ENCODE assay signal across 27 cellular contexts in the genomic region with DNA sequence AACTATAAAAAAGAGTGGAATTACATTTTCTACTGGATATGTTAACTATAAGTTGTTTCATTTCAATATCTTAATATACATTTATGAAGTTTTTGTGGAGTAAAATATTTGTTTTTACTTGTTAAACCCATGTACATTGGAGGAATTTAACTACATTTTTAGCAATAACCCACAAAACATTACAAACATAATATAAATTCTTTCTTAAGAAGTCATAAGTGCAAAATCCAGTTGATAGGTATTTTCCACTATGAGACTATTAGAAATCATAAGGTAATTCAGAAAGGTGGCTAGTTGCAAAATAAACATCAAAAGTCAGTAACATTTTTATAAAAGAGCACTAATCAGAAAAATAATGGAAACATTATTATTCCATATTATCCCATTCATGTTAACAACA.
DNase-seq lines count a peak whose midpoint lies in the region; ATAC-seq, FAIRE-seq and TF ChIP-seq lines count a peak whose summit lies in the region.
"Had no signal": no experiment of that assay in that cellular context is flagged by ENCODE, and none has a peak within 500 bp of the region (broad histone marks: within the 10 kb centered on the region; RNA-seq: fewer than 3 reads in every experiment).

No MANE protein-coding gene starts in this region.

- no peak overlapping the region for H2BK20ac ChIP-seq in IMR-90 (ENCODE audit: low read depth, low read length)

- no peak overlapping the region for H4K91ac ChIP-seq in IMR-90 (ENCODE audit: insufficient read depth, low read depth, low read length)

- H2AK9ac ChIP-seq in IMR-90 (replicated peaks; ENCODE audit: low read depth, low read length, poor library complexity), result no peak overlapping the region

- H3K4ac ChIP-seq in IMR-90 (ENCODE audit: low read depth, low read length), result no peak overlapping the region

- no peak for TF ChIP-seq RAD21 in IMR-90 (IDR thresholded peaks at IDR 0.05; ENCODE audit: low read length)

- H3K4me1 ChIP-seq in IMR-90 (ENCODE audit: control insufficient read depth, insufficient read depth, low read length) (peaks cover 6% of the 10 kb centered on the region), esophagus squamous epithelium (no peaks in the 10 kb centered on the region)
- H3K4me1 ChIP-seq: left ventricle myocardium inferior had no signal

- H2AK5ac ChIP-seq in IMR-90 (ENCODE audit: low read depth, low read length), result no peak overlapping the region

- H2BK15ac ChIP-seq in IMR-90 (ENCODE audit: low read depth, low read length), result no peak overlapping the region

- H2AFZ ChIP-seq in IMR-90 (replicated peaks; ENCODE audit: low read length, poor library complexity), result no peak overlapping the region

- ATAC-seq in IMR-90 (ENCODE audit: low read depth) (no peak), left lobe of liver (no peak)
- ATAC-seq: activated CD4-positive, alpha-beta T cell treated with anti-CD3 and anti-CD28 coated beads for 36 hours; activated naive CD8-positive, alpha-beta T cell treated with anti-CD3 and anti-CD28 coated beads, Interleukin-2, amount 50 U/mL, for 24 hours had no signal

- intact Hi-C loops in IMR-90 (cut with micrococcal nuclease) (no loop called here), esophagus squamous epithelium (cut with DNase I) (no loop called here)

- no peak overlapping the region for H3K23ac ChIP-seq in IMR-90 (ENCODE audit: low read depth, low read length)

- no peak overlapping the region for H3K14ac ChIP-seq in IMR-90 (replicated peaks; ENCODE audit: low read depth, low read length)

- no peak for TF ChIP-seq POLR2A in IMR-90 (IDR thresholded peaks at IDR 0.05; ENCODE audit: low read depth, low read length)
- no peak for TF ChIP-seq POLR2A in esophagus squamous epithelium (IDR thresholded peaks at IDR 0.05)

- FAIRE-seq in bronchial epithelial cell (lab: Jason Lieb, UNC), result no peak
- FAIRE-seq: endometrium, HTR-8/SVneo, small intestine had no signal

- no peak overlapping the region for H4K5ac ChIP-seq in IMR-90 (ENCODE audit: low read depth, low read length)

- no peak overlapping the region for H4K8ac ChIP-seq in IMR-90 (ENCODE audit: low read depth in 2 of 2, low read length in 2 of 2)

- no peak overlapping the region for H3K4me3 ChIP-seq in AG10803 (ENCODE audit: low read length)
- H3K4me3 ChIP-seq in IMR-90 (ENCODE audit: insufficient read depth, low read depth, low read length), result no peak overlapping the region
- H3K4me3 ChIP-seq in bronchial epithelial cell (ENCODE audit: low read depth, low read length), result no peak overlapping the region
- H3K4me3 ChIP-seq in esophagus squamous epithelium, result no peak overlapping the region
- H3K4me3 ChIP-seq: cardiac muscle cell, left ventricle myocardium inferior had no signal

- H2BK120ac ChIP-seq in IMR-90 (ENCODE audit: low read depth, low read length), result peak overlapping the region; percentile 95; the same call in 1 of the 2 replicates

- in situ Hi-C loops in IMR-90 (cut with MboI; ENCODE audit: low sequenced_read_pairs), result no loop called here

- H4K20me1 ChIP-seq in IMR-90 (ENCODE audit: insufficient read depth, low read length), result no peaks in the 10 kb centered on the region

- H3K36me3 ChIP-seq in IMR-90 (ENCODE audit: control insufficient read depth, insufficient read depth, low read length) (no peaks in the 10 kb centered on the region), bronchial epithelial cell (ENCODE audit: control insufficient read depth, insufficient read depth, low read length) (no peaks in the 10 kb centered on the region), esophagus squamous epithelium (no peaks in the 10 kb centered on the region)
- H3K36me3 ChIP-seq: cardiac muscle cell, left ventricle myocardium inferior had no signal

- H3K9me1 ChIP-seq in IMR-90 (ENCODE audit: insufficient read depth, low read length), result peaks cover 4% of the 10 kb centered on the region; the same call in 1 of the 2 replicates

- TF ChIP-seq CTCF in AG10803 (conservative IDR thresholded peaks at IDR 0.05; ENCODE audit: low read length) (no peak), IMR-90 (conservative IDR thresholded peaks at IDR 0.05; ENCODE audit: low read depth, low read length) (no peak), bronchial epithelial cell (IDR thresholded peaks at IDR 0.05; ENCODE audit: insufficient read depth, low read length, severe bottlenecking) (no peak), esophagus squamous epithelium (IDR thresholded peaks at IDR 0.05) (no peak)

- no peak overlapping the region for H3K56ac ChIP-seq in IMR-90 (ENCODE audit: extremely low read depth, insufficient read depth, low read length)

- H3K9me3 ChIP-seq in IMR-90 (ENCODE audit: control insufficient read depth, insufficient read depth, low read length) (no peaks in the 10 kb centered on the region), esophagus squamous epithelium (no peaks in the 10 kb centered on the region)
- H3K9me3 ChIP-seq: left ventricle myocardium inferior had no signal

- CTCF ChIA-PET in IMR-90 (lab: Yijun Ruan, JAX), result no interaction called here

- H3K9ac ChIP-seq in IMR-90 (ENCODE audit: low read depth, low read length), result no peak overlapping the region
- H3K9ac ChIP-seq: KMS-11 had no signal

- no peak overlapping the region for H3K27ac ChIP-seq in IMR-90 (ENCODE audit: insufficient read depth, low read length)
- no peak overlapping the region for H3K27ac ChIP-seq in esophagus squamous epithelium
- H3K27ac ChIP-seq: cardiac muscle cell, KMS-11, left ventricle myocardium inferior had no signal

- H3K27me3 ChIP-seq in IMR-90 (ENCODE audit: control insufficient read depth, insufficient read depth, low read length), result no peaks in the 10 kb centered on the region
- H3K27me3 ChIP-seq in bronchial epithelial cell (ENCODE audit: control insufficient read depth, insufficient read depth, low read length), result peaks cover 1% of the 10 kb centered on the region
- no peaks in the 10 kb centered on the region for H3K27me3 ChIP-seq in esophagus squamous epithelium
- H3K27me3 ChIP-seq: cardiac muscle cell had no signal

- H2BK5ac ChIP-seq in IMR-90 (ENCODE audit: low read depth, low read length, poor library complexity, severe bottlenecking), result peak overlapping the region; percentile 8

- H3K4me2 ChIP-seq in IMR-90 (ENCODE audit: low read depth, low read length), result no peak overlapping the region
- H3K4me2 ChIP-seq: KMS-11 had no signal

- POLR2A ChIA-PET in IMR-90 (lab: Charles Lee; ENCODE audit: unreplicated experiment), result interaction anchor here (0.6 kb wide), 1 partner anchor 534 kb away, joined by 4 read pairs; no protein-coding TSS in a partner anchor

- DNase-seq in AG10803 (ENCODE audit: low read depth) (peak; percentile 33), IMR-90 (peak; percentile 23), bronchial epithelial cell (ENCODE audit: low read depth) (peak; percentile 14), kidney tubule cell (ENCODE audit: low spot score) (peak; percentile 20), left lobe of liver (ENCODE audit: low spot score) (no peak), esophagus squamous epithelium (lab: John Stamatoyannopoulos, UW) (no peak), NCI-H510A treated with DMSO at 0.1 percent for 48 hours (lab: John Stamatoyannopoulos, UW) (no peak)
- no peak for DNase-seq in activated effector memory CD4-positive, alpha-beta T cell treated with Interleukin-2 at 50 U/mL for 16 hours
- DNase-seq: activated CD4-positive, alpha-beta T cell treated with anti-CD3 and anti-CD28 coated beads for 36 hours; activated gamma-delta T cell treated with Interleukin-2 at 50 U/mL for 16 hours; activated naive CD8-positive, alpha-beta T cell treated with anti-CD3 and anti-CD28 coated beads, Interleukin-2, amount 50 U/mL, for 24 hours; Calu3; left ventricle myocardium inferior; naive B cell; NCI-H1694; NCI-H2171; NCI-H526 treated with DMSO at 0.1 percent for 48 hours; nucleus accumbens; RPMI8226; small intestine; stimulated activated CD4-positive, alpha-beta T cell treated with anti-CD3 and anti-CD28 coated beads, Interleukin-2, amount 100 ng/mL, for 24 hours; substantia nigra; T-helper 2 cell had no signal

- BruUV-seq in IMR-90 (replicated peaks; lab: Mats Ljungman, UMichigan), result no TSS peak

- dilution Hi-C loops in IMR-90 (cut with HindIII; ENCODE audit: low sequenced_read_pairs, unreplicated experiment), result no loop called here

- no peaks in the 10 kb centered on the region for H3K79me1 ChIP-seq in IMR-90 (ENCODE audit: low read depth in 1 of 2, low read length in 2 of 2)

- no peak overlapping the region for H3K18ac ChIP-seq in IMR-90 (ENCODE audit: low read depth, low read length)

TF ChIP-seq in IMR-90, 13 proteins besides CTCF, POLR2A, EP300 and RAD21 (continues in another document):
- TF ChIP-seq MAFK (IDR thresholded peaks at IDR 0.05; ENCODE audit: low read depth, low read length) (no peak), FOS (IDR thresholded peaks at IDR 0.05; ENCODE audit: low read depth, low read length) (no peak), MAZ (IDR thresholded peaks at IDR 0.05; ENCODE audit: borderline replicate concordance, low read depth, low read length) (no peak), RCOR1 (IDR thresholded peaks at IDR 0.05; ENCODE audit: insufficient replicate concordance, low read length) (no peak), USF2 (IDR thresholded peaks at IDR 0.05; ENCODE audit: low read depth, low read length) (no peak), SMC3 (IDR thresholded peaks at IDR 0.05; ENCODE audit: low read depth, low read length) (no peak), ELK1 (IDR thresholded peaks at IDR 0.05; ENCODE audit: borderline replicate concordance, low read depth, low read length) (no peak), CHD1 (IDR thresholded peaks at IDR 0.05; ENCODE audit: low read depth, low read length) (no peak), NFE2L2 (IDR thresholded peaks at IDR 0.05; ENCODE audit: low read depth, low read length) (no peak), MXI1 (IDR thresholded peaks at IDR 0.05; ENCODE audit: borderline replicate concordance, low read depth, low read length) (no peak), BHLHE40 (IDR thresholded peaks at IDR 0.05; ENCODE audit: low read depth, low read length) (no peak), RFX5 (IDR thresholded peaks at IDR 0.05; ENCODE audit: low read depth, low read length) (no peak)

Comparison
In these comparisons a context has a peak if more than half of its experiments do, and no peak if none do; other contexts are left out.
1. DNase-seq: peak in AG10803 (single experiment), IMR-90 (single experiment), bronchial epithelial cell (single experiment) and kidney tubule cell (single experiment); none in left lobe of liver (single experiment), esophagus squamous epithelium (single experiment), activated effector memory CD4-positive, alpha-beta T cell treated with Interleukin-2 at 50 U/mL for 16 hours (single experiment) and NCI-H510A treated with DMSO at 0.1 percent for 48 hours (single experiment).